Comparison of ENCODE assay signal across 8 cellular contexts in genomic region chr19:35612559-35613321, GRCh38. TPM values are rescaled to one million over a fixed set of nuclear protein-coding genes. Genes with fewer than 3 reads are reported as not detected.
DNase-seq lines count a peak whose midpoint lies in the region; ATAC-seq, FAIRE-seq and TF ChIP-seq lines count a peak whose summit lies in the region.

Gene HAUS5, plus strand, starts transcription at chr19:35612735. Its CDS starts 60 bp downstream, at chr19:35612795.

- H3K27ac ChIP-seq in HCT116 (ENCODE audit: low read depth, low read length): peak within 1 kb of the TSS; percentile 49
- peak within 1 kb of the TSS; percentile 74 for H3K27ac ChIP-seq in SJSA1
- no peak within 1 kb of the TSS for H3K27ac ChIP-seq in neural progenitor cell
- peak within 1 kb of the TSS; percentile 46 for H3K27ac ChIP-seq in stomach smooth muscle (ENCODE audit: low read length)

- H3K9ac ChIP-seq in HCT116 (ENCODE audit: low read length) (peak within 1 kb of the TSS; percentile 98), neural progenitor cell (peak within 1 kb of the TSS; percentile 84), stomach smooth muscle (ENCODE audit: low read length in 2 of 2) (peak within 1 kb of the TSS; percentile 71 to 93)

- peaks cover 5% of the 10 kb centered on the region; the same call in 1 of the 2 replicates for H3K79me2 ChIP-seq in HCT116 (ENCODE audit: insufficient read depth, low read length)
- peaks cover 7% of the 10 kb centered on the region for H3K79me2 ChIP-seq in neural progenitor cell (ENCODE audit: low read depth)

- CTCF ChIA-PET in HCT116 (lab: Charles Lee): interaction anchor here (1.4 kb wide), 1 partner anchor 11 kb away, joined by 3 read pairs; no protein-coding TSS in a partner anchor

- H3K9me3 ChIP-seq in HCT116 (ENCODE audit: control insufficient read depth in 1 of 2, insufficient read depth in 1 of 2, low read depth in 1 of 2, low read length in 2 of 2) (no peaks in the 10 kb centered on the region), SJSA1 (replicated peaks) (peaks cover 5% of the 10 kb centered on the region; the same call in 1 of the 2 replicates), neural progenitor cell (ENCODE audit: low read depth) (no peaks in the 10 kb centered on the region), stomach smooth muscle (ENCODE audit: control insufficient read depth in 2 of 2, low read length in 2 of 2) (peaks cover 0 to 3% of the 10 kb centered on the region in 2 donors)

- H3K4me1 Mint-ChIP-seq in neural progenitor cell: no peaks in the 10 kb centered on the region

- no peak for TF ChIP-seq RAD21 in HCT116 (IDR thresholded peaks at IDR 0.05; ENCODE audit: low read depth)

- H3K27ac Mint-ChIP-seq in neural progenitor cell: no peak within 1 kb of the TSS

- H4K20me1 ChIP-seq in HCT116 (ENCODE audit: insufficient read depth) (no peaks in the 10 kb centered on the region), neural progenitor cell (ENCODE audit: low read depth) (no peaks in the 10 kb centered on the region)

- FAIRE-seq in G401.6 (lab: Jason Lieb, UNC): peak; percentile 95

- H3K4me3 ChIP-seq in HCT116 (replicated peaks in 1 of 2; ENCODE audit: low read depth in 1 of 2, low read length in 2 of 2) (peak within 1 kb of the TSS; percentile 93 to 97), SJSA1 (peak within 1 kb of the TSS; percentile 60), foreskin fibroblast (ENCODE audit: low read depth in 1 of 2, low read length in 2 of 2) (peak within 1 kb of the TSS; percentile 97 to 98), neural progenitor cell (peak within 1 kb of the TSS; percentile 83), stomach smooth muscle (ENCODE audit: low read length in 2 of 2) (peak within 1 kb of the TSS; percentile 66 to 91)

- POLR2A ChIA-PET in HCT116 (lab: Charles Lee): interaction anchor here (0.7 to 1.4 kb wide), 4 partner anchors 14 to 32 kb away, joined by 3 to 4 read pairs (median 3); no protein-coding TSS in a partner anchor

- H3F3A ChIP-seq in neural progenitor cell (ENCODE audit: low read depth): no peaks in the 10 kb centered on the region

- TF ChIP-seq CTCF in HCT116 (IDR thresholded peaks at IDR 0.05 in 2 of 3, conservative IDR thresholded peaks at IDR 0.05 in 1 of 3; ENCODE audit: borderline replicate concordance in 1 of 3, insufficient read depth in 1 of 3, low read depth in 2 of 3, low read length in 2 of 3) (no peak), foreskin fibroblast (IDR thresholded peaks at IDR 0.05; ENCODE audit: low read depth, low read length) (no peak), neural progenitor cell (IDR thresholded peaks at IDR 0.05) (peak; percentile 4)

- peak within 1 kb of the TSS; percentile 92 for H3K4me3 Mint-ChIP-seq in neural progenitor cell

- TF ChIP-seq POLR2A in HCT116 (IDR thresholded peaks at IDR 0.05; ENCODE audit: borderline replicate concordance, extremely low read depth, insufficient read depth, insufficient read length): no peak

- H3K36me3 Mint-ChIP-seq in neural progenitor cell: peaks cover 2% of the 10 kb centered on the region

- peak; percentile 98 for ATAC-seq in HCT116

- H3K4me2 ChIP-seq in HCT116 (ENCODE audit: low read length) (peak within 1 kb of the TSS; percentile 99), neural progenitor cell (peak within 1 kb of the TSS; percentile 99)

- no peaks in the 10 kb centered on the region for H3K27me3 ChIP-seq in HCT116 (ENCODE audit: insufficient read depth, low read length)
- H3K27me3 ChIP-seq in SJSA1 (replicated peaks): no peaks in the 10 kb centered on the region
- peaks cover 6% of the 10 kb centered on the region for H3K27me3 ChIP-seq in neural progenitor cell
- no peaks in the 10 kb centered on the region for H3K27me3 ChIP-seq in stomach smooth muscle (ENCODE audit: control insufficient read depth in 1 of 2, insufficient read depth in 2 of 2, low read length in 2 of 2)

- H2AFZ ChIP-seq in HCT116 (ENCODE audit: low read depth, low read length, poor library complexity, severe bottlenecking) (no peak within 1 kb of the TSS), neural progenitor cell (replicated peaks) (peak within 1 kb of the TSS; percentile 97)

- intact Hi-C loops in HCT116 (cut with micrococcal nuclease): no loop called here

- BruUV-seq in HCT116 (replicated peaks; lab: Mats Ljungman, UMichigan): TSS peak; percentile 72

- peaks cover 15% of the 10 kb centered on the region for H3K27me3 Mint-ChIP-seq in neural progenitor cell (ENCODE audit: insufficient read depth, low read depth)

- H3K36me3 ChIP-seq in HCT116 (ENCODE audit: control insufficient read depth in 1 of 2, insufficient read depth in 2 of 2, low read length in 2 of 2) (no peaks in the 10 kb centered on the region; a peak in 2 of 4 replicates), SJSA1 (peaks cover 9% of the 10 kb centered on the region; the same call in 1 of the 2 replicates), neural progenitor cell (no peaks in the 10 kb centered on the region), stomach smooth muscle (ENCODE audit: control insufficient read depth in 2 of 2, insufficient read depth in 2 of 2, low read length in 2 of 2) (peaks cover 0 to 10% of the 10 kb centered on the region in 2 donors)

- H3K4me1 ChIP-seq in HCT116 (ENCODE audit: control insufficient read depth in 1 of 2, insufficient read depth in 2 of 2, low read length in 2 of 2) (peaks cover 10 to 18% of the 10 kb centered on the region in 2 experiments), SJSA1 (replicated peaks) (peaks cover 10% of the 10 kb centered on the region), neural progenitor cell (no peaks in the 10 kb centered on the region), stomach smooth muscle (ENCODE audit: control insufficient read depth, insufficient read depth, low read length) (peaks cover 9% of the 10 kb centered on the region)

- peaks cover 7% of the 10 kb centered on the region for H3K9me3 Mint-ChIP-seq in neural progenitor cell

- RAD21 ChIA-PET in HCT116 (lab: Charles Lee; ENCODE audit: low non-redundant PET in 1 of 2, low total read pairs in 2 of 2, uncharacterized antibody in 2 of 2, unreplicated experiment in 2 of 2): interaction anchor here in 1 of 2 experiments (0.6 kb wide), 1 partner anchor 9 kb away, joined by 3 read pairs; no protein-coding TSS in a partner anchor

- peak; percentile 92 for DNase-seq in HCT116 (ENCODE audit: low read depth, low spot score)
- DNase-seq in MV-4-11 (lab: John Stamatoyannopoulos, UW): peak; percentile 93
- DNase-seq in SJSA1 (ENCODE audit: low read depth in 1 of 2, low spot score in 2 of 2): peak; percentile 91 to 92
- DNase-seq in activated gamma-delta T cell treated with anti-CD3 and anti-CD28 coated beads, Interleukin-2, amount 50 U/mL, for 16 hours (ENCODE audit: low read depth): peak; percentile 94
- peak; percentile 90 to 98 for DNase-seq in foreskin fibroblast
- peak; percentile 97 for DNase-seq in neural progenitor cell (ENCODE audit: low spot score)

- no peaks in the 10 kb centered on the region for H3K9me2 ChIP-seq in HCT116 (ENCODE audit: insufficient read depth)

TF ChIP-seq in HCT116, 20 proteins besides CTCF, POLR2A, EP300 and RAD21:
- TF ChIP-seq, protein P1, sequence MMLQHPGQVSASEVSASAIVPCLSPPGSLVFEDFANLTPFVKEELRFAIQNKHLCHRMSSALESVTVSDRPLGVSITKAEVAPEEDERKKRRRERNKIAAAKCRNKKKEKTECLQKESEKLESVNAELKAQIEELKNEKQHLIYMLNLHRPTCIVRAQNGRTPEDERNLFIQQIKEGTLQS (IDR thresholded peaks at IDR 0.05): no peak
- peak; percentile 73 for TF ChIP-seq YY1 (IDR thresholded peaks at IDR 0.05; ENCODE audit: extremely low read depth, insufficient replicate concordance, low read depth, low read length)
- TF ChIP-seq ELF1 (IDR thresholded peaks at IDR 0.05; ENCODE audit: borderline replicate concordance, low read depth): no peak
- no peak for TF ChIP-seq EZH2phosphoT487 (IDR thresholded peaks at IDR 0.05; ENCODE audit: borderline replicate concordance)
- TF ChIP-seq ZNF274 (IDR thresholded peaks at IDR 0.05; ENCODE audit: low read depth, low read length): no peak
- peak; percentile 70 for TF ChIP-seq SP1 (IDR thresholded peaks at IDR 0.05; ENCODE audit: low read depth)
- peak; percentile 76; the same call in 1 of the 2 replicates for TF ChIP-seq SIN3A (IDR thresholded peaks at IDR 0.05; ENCODE audit: low read depth)
- TF ChIP-seq SRF (IDR thresholded peaks at IDR 0.05; ENCODE audit: low read depth): peak; percentile 96
- TF ChIP-seq EZH2 (IDR thresholded peaks at IDR 0.05): no peak
- TF ChIP-seq, protein P2, sequence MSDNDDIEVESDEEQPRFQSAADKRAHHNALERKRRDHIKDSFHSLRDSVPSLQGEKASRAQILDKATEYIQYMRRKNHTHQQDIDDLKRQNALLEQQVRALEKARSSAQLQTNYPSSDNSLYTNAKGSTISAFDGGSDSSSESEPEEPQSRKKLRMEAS (IDR thresholded peaks at IDR 0.05): peak; percentile 65
- peak; percentile 83 for TF ChIP-seq POLR2AphosphoS5 (IDR thresholded peaks at IDR 0.05; ENCODE audit: low read depth, low read length)
- no peak for TF ChIP-seq FOSL1 (IDR thresholded peaks at IDR 0.05; ENCODE audit: low read depth)
- TF ChIP-seq TCF7L2 (IDR thresholded peaks at IDR 0.05; ENCODE audit: borderline replicate concordance, extremely low read depth, insufficient read depth, insufficient read length): peak; percentile 53
- TF ChIP-seq ZBTB33 (IDR thresholded peaks at IDR 0.05; ENCODE audit: extremely low read depth, insufficient replicate concordance, low read length): no peak
TF ChIP-seq in HCT116: peak in this region for 7.

RNA-seq across cellular contexts. Expression of gene HAUS5, which starts in this region (rescaled TPM):
- total RNA-seq in HCT116 (2021; ENCODE audit: unreplicated experiment) (31.7 TPM), neural progenitor cell (ENCODE audit: low replicate concordance) (12.4 and 27.8 TPM in 2 replicates)
- 12.0 and 16.5 TPM in 2 replicates for polyA plus RNA-seq in HCT116 (2012)
- 10.2 and 15.2 TPM in 2 replicates for total RNA-seq in SJSA1 (2014; rRNA removed; shearing (Covaris generic))
